ENCODE assay signal across 17 cellular contexts in the genomic region with DNA sequence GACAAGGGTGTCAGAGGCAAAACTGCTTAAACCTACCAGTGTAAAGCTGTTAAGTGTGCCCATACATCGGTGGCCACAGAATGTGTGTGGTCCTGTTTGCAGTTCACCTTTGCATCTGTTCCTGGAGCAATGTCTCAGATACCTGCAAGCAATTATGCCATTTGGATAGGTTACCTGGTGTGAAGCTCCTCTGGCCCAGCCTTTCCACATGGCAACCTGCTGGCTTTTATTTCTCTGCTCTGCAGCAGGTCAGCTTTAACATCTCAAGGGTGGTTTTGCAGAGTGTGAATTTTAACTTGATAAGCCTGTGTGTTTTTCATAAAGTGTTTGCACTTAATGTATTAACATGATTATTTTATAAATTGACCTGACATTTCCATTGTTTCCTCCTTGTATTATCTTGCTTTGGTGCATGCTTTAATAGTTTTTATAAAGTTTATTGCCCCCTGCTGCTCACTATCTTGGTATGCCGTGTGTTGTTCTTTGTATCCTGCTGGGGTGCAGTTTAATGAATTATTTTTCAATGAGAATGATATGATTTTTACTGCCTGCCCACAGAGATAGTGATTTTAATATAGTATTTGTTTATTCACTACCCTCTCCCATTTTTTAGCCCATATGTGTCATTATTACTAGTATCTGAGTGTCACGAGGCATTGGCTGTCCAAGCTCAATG.
DNase-seq lines count a peak whose midpoint lies in the region; ATAC-seq and TF ChIP-seq lines count a peak whose summit lies in the region.
"Had no signal": no experiment of that assay in that cellular context is flagged by ENCODE, and none has a peak within 500 bp of the region (broad histone marks: within the 10 kb centered on the region; RNA-seq: fewer than 3 reads in every experiment).

No MANE protein-coding gene starts in this region.

- H3K27ac ChIP-seq in C4-2B = no peak overlapping the region
- peak overlapping the region; percentile 28 for H3K27ac ChIP-seq in brain microvascular endothelial cell
- H3K27ac ChIP-seq: BLaER1 treated with 17β-estradiol and CSF1 and Interleukin-3, amounts not matched to agents 10 nM and 100 nM; HL-60; PC-9 had no signal

- H3K36me3 ChIP-seq in brain microvascular endothelial cell (replicated peaks) (no peaks in the 10 kb centered on the region), BE2C (no peaks in the 10 kb centered on the region)
- H3K36me3 ChIP-seq: BLaER1 treated with 17β-estradiol and CSF1 and Interleukin-3, amounts not matched to agents 10 nM and 100 nM had no signal

- TF ChIP-seq CTCF in C4-2B (conservative IDR thresholded peaks at IDR 0.05) = peak; percentile 13; the same call in 1 of the 2 replicates
- peak; percentile 12; the same call in 1 of the 2 replicates for TF ChIP-seq CTCF in LNCAP (IDR thresholded peaks at IDR 0.05)
- no peak for TF ChIP-seq CTCF in brain microvascular endothelial cell (IDR thresholded peaks at IDR 0.05; ENCODE audit: low read depth, low read length, missing control alignments)
- no peak; the same call in 1 of the 2 replicates for TF ChIP-seq CTCF in BE2C (IDR thresholded peaks at IDR 0.05; ENCODE audit: low read depth, low read length)

- no peaks in the 10 kb centered on the region for H3K4me1 ChIP-seq in BE2C
- H3K4me1 ChIP-seq: BLaER1 treated with 17β-estradiol and CSF1 and Interleukin-3, amounts not matched to agents 10 nM and 100 nM had no signal

- H3K4me3 ChIP-seq in brain microvascular endothelial cell (ENCODE audit: low read depth, low read length) = no peak overlapping the region
- no peak overlapping the region for H3K4me3 ChIP-seq in BE2C (ENCODE audit: low read depth, low read length)
- H3K4me3 ChIP-seq: BLaER1 treated with 17β-estradiol and CSF1 and Interleukin-3, amounts not matched to agents 10 nM and 100 nM; PC-9 had no signal

- no peaks in the 10 kb centered on the region for H3K9me3 ChIP-seq in BE2C

- ATAC-seq in GM21717 (IDR thresholded peaks at IDR 0.05; ENCODE audit: unreplicated experiment) = no peak
- ATAC-seq: T-cell had no signal

- no peaks in the 10 kb centered on the region for H3K27me3 ChIP-seq in brain microvascular endothelial cell (replicated peaks)
- H3K27me3 ChIP-seq in BE2C = no peaks in the 10 kb centered on the region
- H3K27me3 ChIP-seq: BLaER1 treated with 17β-estradiol and CSF1 and Interleukin-3, amounts not matched to agents 10 nM and 100 nM had no signal

- DNase-seq in brain microvascular endothelial cell = no peak
- peak; percentile 16 for DNase-seq in iPS-NIHi7 (ENCODE audit: extremely low spot score)
- no peak for DNase-seq in BE2C
- no peak for DNase-seq in posterior cingulate gyrus
- DNase-seq: DMS79 treated with DMSO at 0.1 percent for 48 hours; NCI-H1436 treated with DMSO at 0.1 percent for 48 hours; NCI-H345; NCI-H526; NK-92 treated with Interleukin-12 subunit alpha and Interleukin-12 subunit beta, amount 100 ng/mL, for 24 hours; PC-9; T-cell; T-helper 9 cell had no signal

- in situ Hi-C loops in brain microvascular endothelial cell (cut with HindIII; ENCODE audit: low pct_ligation_motif_present, low sequenced_read_pairs) = no loop called here

- intact Hi-C loops in posterior cingulate gyrus (cut with DNase I) = no loop called here

Comparison
In these comparisons a context has a peak if more than half of its experiments do, and no peak if none do; other contexts are left out.
1. CTCF ChIP-seq: peak in C4-2B (single experiment) and LNCAP (single experiment); none in brain microvascular endothelial cell (single experiment) and BE2C (single experiment).